In the genomic region with DNA sequence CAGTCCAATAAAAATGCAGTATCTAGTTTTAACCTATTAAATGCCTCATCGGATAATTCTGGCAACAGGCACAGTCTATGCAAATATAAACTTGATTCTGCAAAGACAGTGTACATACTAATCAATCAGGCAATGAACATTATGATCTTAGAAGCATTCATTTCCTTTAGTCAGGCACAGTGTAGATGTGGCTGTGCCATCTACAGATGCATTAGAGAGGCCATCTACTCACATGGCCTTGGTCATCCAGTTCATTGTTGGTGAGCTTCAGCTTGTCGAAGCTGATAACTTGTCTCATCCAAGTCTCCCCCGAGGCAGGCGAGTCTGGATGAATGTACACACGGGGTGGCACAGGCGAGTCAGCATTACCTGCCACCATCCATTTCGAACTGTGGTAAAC, we compare ENCODE assay signal across 2 cellular contexts.
TF ChIP-seq lines count a peak whose summit lies in the region.

No MANE protein-coding gene starts in this region.

TF ChIP-seq in A549, 52 proteins besides CTCF, POLR2A, EP300 and RAD21:
- TF ChIP-seq RFX5 (IDR thresholded peaks at IDR 0.05) (no peak), HOXA7 (CRISPR knock-in tag; IDR thresholded peaks at IDR 0.05) (no peak), EHMT2 (IDR thresholded peaks at IDR 0.05; ENCODE audit: low read depth) (no peak), RCOR1 (IDR thresholded peaks at IDR 0.05; ENCODE audit: low read depth, low read length) (no peak), KDM1A (IDR thresholded peaks at IDR 0.05; ENCODE audit: low read depth) (no peak), CBX8 (IDR thresholded peaks at IDR 0.05) (no peak), RNF2 (IDR thresholded peaks at IDR 0.05; ENCODE audit: borderline replicate concordance, low read depth) (no peak), CBX2 (IDR thresholded peaks at IDR 0.05; ENCODE audit: borderline replicate concordance, low read depth) (no peak), CHD2 (IDR thresholded peaks at IDR 0.05; ENCODE audit: low read length, partially characterized antibody) (no peak), FOXS1 (CRISPR knock-in tag; IDR thresholded peaks at IDR 0.05) (no peak), EHF (CRISPR knock-in tag; IDR thresholded peaks at IDR 0.05) (no peak), JUNB (IDR thresholded peaks at IDR 0.05) (no peak), ZC3H11A (IDR thresholded peaks at IDR 0.05) (no peak), NFE2L2 (conservative IDR thresholded peaks at IDR 0.05; ENCODE audit: low read length) (no peak)
- TF ChIP-seq, protein P1, sequence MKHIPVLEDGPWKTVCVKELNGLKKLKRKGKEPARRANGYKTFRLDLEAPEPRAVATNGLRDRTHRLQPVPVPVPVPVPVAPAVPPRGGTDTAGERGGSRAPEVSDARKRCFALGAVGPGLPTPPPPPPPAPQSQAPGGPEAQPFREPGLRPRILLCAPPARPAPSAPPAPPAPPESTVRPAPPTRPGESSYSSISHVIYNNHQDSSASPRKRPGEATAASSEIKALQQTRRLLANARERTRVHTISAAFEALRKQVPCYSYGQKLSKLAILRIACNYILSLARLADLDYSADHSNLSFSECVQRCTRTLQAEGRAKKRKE (CRISPR knock-in tag; IDR thresholded peaks at IDR 0.05; ENCODE audit: low read depth): no peak
- TF ChIP-seq, protein P2, sequence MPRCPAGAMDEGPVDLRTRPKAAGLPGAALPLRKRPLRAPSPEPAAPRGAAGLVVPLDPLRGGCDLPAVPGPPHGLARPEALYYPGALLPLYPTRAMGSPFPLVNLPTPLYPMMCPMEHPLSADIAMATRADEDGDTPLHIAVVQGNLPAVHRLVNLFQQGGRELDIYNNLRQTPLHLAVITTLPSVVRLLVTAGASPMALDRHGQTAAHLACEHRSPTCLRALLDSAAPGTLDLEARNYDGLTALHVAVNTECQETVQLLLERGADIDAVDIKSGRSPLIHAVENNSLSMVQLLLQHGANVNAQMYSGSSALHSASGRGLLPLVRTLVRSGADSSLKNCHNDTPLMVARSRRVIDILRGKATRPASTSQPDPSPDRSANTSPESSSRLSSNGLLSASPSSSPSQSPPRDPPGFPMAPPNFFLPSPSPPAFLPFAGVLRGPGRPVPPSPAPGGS (IDR thresholded peaks at IDR 0.05): no peak
- TF ChIP-seq, protein P3, sequence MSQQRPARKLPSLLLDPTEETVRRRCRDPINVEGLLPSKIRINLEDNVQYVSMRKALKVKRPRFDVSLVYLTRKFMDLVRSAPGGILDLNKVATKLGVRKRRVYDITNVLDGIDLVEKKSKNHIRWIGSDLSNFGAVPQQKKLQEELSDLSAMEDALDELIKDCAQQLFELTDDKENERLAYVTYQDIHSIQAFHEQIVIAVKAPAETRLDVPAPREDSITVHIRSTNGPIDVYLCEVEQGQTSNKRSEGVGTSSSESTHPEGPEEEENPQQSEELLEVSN (IDR thresholded peaks at IDR 0.05; ENCODE audit: borderline replicate concordance, low read depth): no peak
- TF ChIP-seq, protein P4, sequence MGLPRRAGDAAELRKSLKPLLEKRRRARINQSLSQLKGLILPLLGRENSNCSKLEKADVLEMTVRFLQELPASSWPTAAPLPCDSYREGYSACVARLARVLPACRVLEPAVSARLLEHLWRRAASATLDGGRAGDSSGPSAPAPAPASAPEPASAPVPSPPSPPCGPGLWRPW (IDR thresholded peaks at IDR 0.05): no peak

TF ChIP-seq in GM12878, 131 proteins besides CTCF, POLR2A, EP300 and RAD21:
- TF ChIP-seq, protein P5, sequence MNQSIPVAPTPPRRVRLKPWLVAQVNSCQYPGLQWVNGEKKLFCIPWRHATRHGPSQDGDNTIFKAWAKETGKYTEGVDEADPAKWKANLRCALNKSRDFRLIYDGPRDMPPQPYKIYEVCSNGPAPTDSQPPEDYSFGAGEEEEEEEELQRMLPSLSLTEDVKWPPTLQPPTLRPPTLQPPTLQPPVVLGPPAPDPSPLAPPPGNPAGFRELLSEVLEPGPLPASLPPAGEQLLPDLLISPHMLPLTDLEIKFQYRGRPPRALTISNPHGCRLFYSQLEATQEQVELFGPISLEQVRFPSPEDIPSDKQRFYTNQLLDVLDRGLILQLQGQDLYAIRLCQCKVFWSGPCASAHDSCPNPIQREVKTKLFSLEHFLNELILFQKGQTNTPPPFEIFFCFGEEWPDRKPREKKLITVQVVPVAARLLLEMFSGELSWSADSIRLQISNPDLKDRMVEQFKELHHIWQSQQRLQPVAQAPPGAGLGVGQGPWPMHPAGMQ (IDR thresholded peaks at IDR 0.05; ENCODE audit: borderline replicate concordance): no peak
- TF ChIP-seq EGR1 (IDR thresholded peaks at IDR 0.05; ENCODE audit: borderline replicate concordance in 1 of 2, low read depth in 2 of 2, low read length in 2 of 2) (no peak), ASH2L (IDR thresholded peaks at IDR 0.05; ENCODE audit: borderline replicate concordance, low read depth) (no peak), IKZF1 (conservative IDR thresholded peaks at IDR 0.05) (no peak), TAF1 (IDR thresholded peaks at IDR 0.05; ENCODE audit: borderline replicate concordance, low read depth, low read length) (no peak), CBFB (IDR thresholded peaks at IDR 0.05; ENCODE audit: low read depth) (no peak), SREBF2 (IDR thresholded peaks at IDR 0.05; ENCODE audit: low read length) (no peak), PAX5 (IDR thresholded peaks at IDR 0.05; ENCODE audit: borderline replicate concordance, low read depth, low read length) (no peak), CHD2 (IDR thresholded peaks at IDR 0.05; ENCODE audit: borderline replicate concordance, low read depth, low read length) (no peak), GABPA (IDR thresholded peaks at IDR 0.05; ENCODE audit: low read depth) (no peak), SIN3A (IDR thresholded peaks at IDR 0.05; ENCODE audit: low read depth, low read length) (no peak), ATF7 (IDR thresholded peaks at IDR 0.05; ENCODE audit: low read depth) (no peak), EZH2 (IDR thresholded peaks at IDR 0.05; ENCODE audit: borderline replicate concordance, control insufficient read depth, low read depth, low read length) (no peak), SIX5 (IDR thresholded peaks at IDR 0.05; ENCODE audit: low read depth, low read length, severe bottlenecking) (no peak), NR2F1 (conservative IDR thresholded peaks at IDR 0.05) (no peak), MYC (IDR thresholded peaks at IDR 0.05; ENCODE audit: insufficient read depth, insufficient read length, insufficient replicate concordance, low read length, severe bottlenecking) (no peak), SMAD1 (IDR thresholded peaks at IDR 0.05; ENCODE audit: low read depth, partially characterized antibody) (no peak)
- TF ChIP-seq, protein P6, sequence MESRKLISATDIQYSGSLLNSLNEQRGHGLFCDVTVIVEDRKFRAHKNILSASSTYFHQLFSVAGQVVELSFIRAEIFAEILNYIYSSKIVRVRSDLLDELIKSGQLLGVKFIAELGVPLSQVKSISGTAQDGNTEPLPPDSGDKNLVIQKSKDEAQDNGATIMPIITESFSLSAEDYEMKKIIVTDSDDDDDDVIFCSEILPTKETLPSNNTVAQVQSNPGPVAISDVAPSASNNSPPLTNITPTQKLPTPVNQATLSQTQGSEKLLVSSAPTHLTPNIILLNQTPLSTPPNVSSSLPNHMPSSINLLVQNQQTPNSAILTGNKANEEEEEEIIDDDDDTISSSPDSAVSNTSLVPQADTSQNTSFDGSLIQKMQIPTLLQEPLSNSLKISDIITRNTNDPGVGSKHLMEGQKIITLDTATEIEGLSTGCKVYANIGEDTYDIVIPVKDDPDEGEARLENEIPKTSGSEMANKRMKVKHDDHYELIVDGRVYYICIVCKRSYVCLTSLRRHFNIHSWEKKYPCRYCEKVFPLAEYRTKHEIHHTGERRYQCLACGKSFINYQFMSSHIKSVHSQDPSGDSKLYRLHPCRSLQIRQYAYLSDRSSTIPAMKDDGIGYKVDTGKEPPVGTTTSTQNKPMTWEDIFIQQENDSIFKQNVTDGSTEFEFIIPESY (IDR thresholded peaks at IDR 0.05): no peak
- TF ChIP-seq, protein P7, sequence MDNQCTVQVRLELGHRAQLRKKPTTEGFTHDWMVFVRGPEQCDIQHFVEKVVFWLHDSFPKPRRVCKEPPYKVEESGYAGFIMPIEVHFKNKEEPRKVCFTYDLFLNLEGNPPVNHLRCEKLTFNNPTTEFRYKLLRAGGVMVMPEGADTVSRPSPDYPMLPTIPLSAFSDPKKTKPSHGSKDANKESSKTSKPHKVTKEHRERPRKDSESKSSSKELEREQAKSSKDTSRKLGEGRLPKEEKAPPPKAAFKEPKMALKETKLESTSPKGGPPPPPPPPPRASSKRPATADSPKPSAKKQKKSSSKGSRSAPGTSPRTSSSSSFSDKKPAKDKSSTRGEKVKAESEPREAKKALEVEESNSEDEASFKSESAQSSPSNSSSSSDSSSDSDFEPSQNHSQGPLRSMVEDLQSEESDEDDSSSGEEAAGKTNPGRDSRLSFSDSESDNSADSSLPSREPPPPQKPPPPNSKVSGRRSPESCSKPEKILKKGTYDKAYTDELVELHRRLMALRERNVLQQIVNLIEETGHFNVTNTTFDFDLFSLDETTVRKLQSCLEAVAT (IDR thresholded peaks at IDR 0.05): no peak
- TF ChIP-seq, protein P8, sequence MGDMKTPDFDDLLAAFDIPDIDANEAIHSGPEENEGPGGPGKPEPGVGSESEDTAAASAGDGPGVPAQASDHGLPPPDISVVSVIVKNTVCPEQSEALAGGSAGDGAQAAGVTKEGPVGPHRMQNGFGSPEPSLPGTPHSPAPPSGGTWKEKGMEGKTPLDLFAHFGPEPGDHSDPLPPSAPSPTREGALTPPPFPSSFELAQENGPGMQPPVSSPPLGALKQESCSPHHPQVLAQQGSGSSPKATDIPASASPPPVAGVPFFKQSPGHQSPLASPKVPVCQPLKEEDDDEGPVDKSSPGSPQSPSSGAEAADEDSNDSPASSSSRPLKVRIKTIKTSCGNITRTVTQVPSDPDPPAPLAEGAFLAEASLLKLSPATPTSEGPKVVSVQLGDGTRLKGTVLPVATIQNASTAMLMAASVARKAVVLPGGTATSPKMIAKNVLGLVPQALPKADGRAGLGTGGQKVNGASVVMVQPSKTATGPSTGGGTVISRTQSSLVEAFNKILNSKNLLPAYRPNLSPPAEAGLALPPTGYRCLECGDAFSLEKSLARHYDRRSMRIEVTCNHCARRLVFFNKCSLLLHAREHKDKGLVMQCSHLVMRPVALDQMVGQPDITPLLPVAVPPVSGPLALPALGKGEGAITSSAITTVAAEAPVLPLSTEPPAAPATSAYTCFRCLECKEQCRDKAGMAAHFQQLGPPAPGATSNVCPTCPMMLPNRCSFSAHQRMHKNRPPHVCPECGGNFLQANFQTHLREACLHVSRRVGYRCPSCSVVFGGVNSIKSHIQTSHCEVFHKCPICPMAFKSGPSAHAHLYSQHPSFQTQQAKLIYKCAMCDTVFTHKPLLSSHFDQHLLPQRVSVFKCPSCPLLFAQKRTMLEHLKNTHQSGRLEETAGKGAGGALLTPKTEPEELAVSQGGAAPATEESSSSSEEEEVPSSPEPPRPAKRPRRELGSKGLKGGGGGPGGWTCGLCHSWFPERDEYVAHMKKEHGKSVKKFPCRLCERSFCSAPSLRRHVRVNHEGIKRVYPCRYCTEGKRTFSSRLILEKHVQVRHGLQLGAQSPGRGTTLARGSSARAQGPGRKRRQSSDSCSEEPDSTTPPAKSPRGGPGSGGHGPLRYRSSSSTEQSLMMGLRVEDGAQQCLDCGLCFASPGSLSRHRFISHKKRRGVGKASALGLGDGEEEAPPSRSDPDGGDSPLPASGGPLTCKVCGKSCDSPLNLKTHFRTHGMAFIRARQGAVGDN (IDR thresholded peaks at IDR 0.05): no peak
TF ChIP-seq in GM12878: peak in this region for 0.
